Comparison of ENCODE assay signal across 25 cellular contexts in the genomic region with DNA sequence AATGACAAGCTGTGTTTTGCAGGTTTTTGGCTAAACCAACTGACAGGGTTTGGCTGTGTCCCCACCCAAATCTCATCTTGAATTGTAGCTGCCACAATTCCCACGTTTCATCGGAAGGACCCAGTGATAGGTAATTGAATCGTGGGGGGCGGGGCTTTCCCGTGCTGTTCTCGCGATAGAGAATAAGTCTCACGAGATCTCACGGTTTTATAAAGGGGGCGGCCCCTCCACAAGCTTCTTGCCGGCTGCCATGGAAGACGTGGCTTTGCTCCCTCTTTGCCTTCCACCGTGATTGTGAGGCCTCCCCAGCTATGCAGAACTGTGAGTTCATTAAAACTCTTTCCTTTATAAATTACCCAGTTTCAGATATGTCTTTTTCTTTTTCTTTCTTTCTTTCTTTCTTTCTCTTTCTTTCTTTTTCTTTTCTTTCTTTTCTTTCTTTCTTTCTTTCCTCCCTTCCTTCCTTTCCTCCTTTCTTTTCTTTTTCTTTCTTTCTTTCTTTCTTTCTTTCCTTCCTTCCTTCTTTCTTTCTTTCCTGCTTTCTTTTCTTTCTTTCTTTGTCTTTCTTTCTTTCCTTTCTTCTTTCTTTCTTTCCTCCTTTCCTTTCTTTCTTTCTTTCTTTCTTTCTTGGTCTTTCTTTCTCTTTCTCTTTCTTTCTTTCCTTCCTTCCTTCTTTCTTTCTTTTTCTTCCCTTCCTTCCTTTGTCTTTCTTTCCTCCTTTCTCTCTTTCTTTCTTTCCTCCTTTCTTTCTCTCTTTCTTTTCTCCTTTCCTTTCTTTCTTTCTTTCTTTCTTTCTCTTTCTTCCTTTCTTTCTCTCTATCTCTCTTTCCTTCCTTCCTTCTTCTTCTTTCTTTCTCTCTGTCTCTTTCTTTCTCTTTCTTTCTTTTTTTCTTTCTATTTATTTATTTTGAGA. TPM values are rescaled to one million over a fixed set of nuclear protein-coding genes. Genes with fewer than 3 reads are reported as not detected.
A peak's percentile ranks its signal among the peaks of the same experiment; 100 is the strongest.
DNase-seq lines count a peak whose midpoint lies in the region; ATAC-seq, FAIRE-seq and TF ChIP-seq lines count a peak whose summit lies in the region.
"Had no signal": no experiment of that assay in that cellular context is flagged by ENCODE, and none has a peak within 500 bp of the region (broad histone marks: within the 10 kb centered on the region; RNA-seq: fewer than 3 reads in every experiment).

No MANE protein-coding gene starts in this region.

- H3K9me1 ChIP-seq in K562 (ENCODE audit: control insufficient read depth, insufficient read depth, low read length), result no peaks in the 10 kb centered on the region

- no peaks in the 10 kb centered on the region for H3K9me3 ChIP-seq in K562 (replicated peaks; ENCODE audit: control insufficient read depth, insufficient read depth, low read depth, low read length)
- peaks cover 0 to 20% (median 1%) of the 10 kb centered on the region in 8 donors for H3K9me3 ChIP-seq in spleen
- H3K9me3 ChIP-seq in stomach, result peaks cover 0 to 32% (median 6%) of the 10 kb centered on the region in 4 donors
- H3K9me3 ChIP-seq: BE2C had no signal

- TF ChIP-seq POLR2A in K562 (conservative IDR thresholded peaks at IDR 0.05) (no peak), spleen (IDR thresholded peaks at IDR 0.05) (no peak), stomach (IDR thresholded peaks at IDR 0.05) (no peak)

- H3K4me1 Mint-ChIP-seq in natural killer cell, result no peaks in the 10 kb centered on the region
- no peaks in the 10 kb centered on the region for H3K4me1 Mint-ChIP-seq in natural killer cell treated with Interleukin-12 subunit alpha and Interleukin-12 subunit beta and Interleukin-15 and Interleukin-18, amount 100 ng/mL, for 72 hours (ENCODE audit: low read depth in 2 of 2)
- H3K4me1 Mint-ChIP-seq: CD4-positive, CD25-positive, alpha-beta regulatory T cell; CD8-positive, alpha-beta memory T cell had no signal

- TF ChIP-seq RAD21 in K562 (CRISPR knock-in tag; conservative IDR thresholded peaks at IDR 0.05 in 1 of 2, IDR thresholded peaks at IDR 0.05 in 1 of 2), result no peak

- FAIRE-seq in K562 (lab: Jason Lieb, UNC), result no peak
- FAIRE-seq: GM12892, GM18507, H54, HTR-8/SVneo had no signal

- no peak overlapping the region for H3K4me3 ChIP-seq in K562
- no peak overlapping the region for H3K4me3 ChIP-seq in spleen
- no peak overlapping the region for H3K4me3 ChIP-seq in stomach

- H3K36me3 ChIP-seq in K562 (ENCODE audit: control insufficient read depth, insufficient read depth, low read length) (no peaks in the 10 kb centered on the region), spleen (no peaks in the 10 kb centered on the region), stomach (no peaks in the 10 kb centered on the region)
- H3K36me3 ChIP-seq: BE2C had no signal

- H3K36me3 Mint-ChIP-seq in natural killer cell, result no peaks in the 10 kb centered on the region
- H3K36me3 Mint-ChIP-seq in natural killer cell treated with Interleukin-12 subunit alpha and Interleukin-12 subunit beta and Interleukin-15 and Interleukin-18, amount 100 ng/mL, for 72 hours, result peaks cover 9% of the 10 kb centered on the region
- H3K36me3 Mint-ChIP-seq: CD4-positive, CD25-positive, alpha-beta regulatory T cell; CD8-positive, alpha-beta memory T cell had no signal

- ATAC-seq in natural killer cell (no peak), K562 (no peak), GM18517 (IDR thresholded peaks at IDR 0.05; ENCODE audit: unreplicated experiment) (no peak)
- no peak for ATAC-seq in natural killer cell treated with Interleukin-12 subunit alpha and Interleukin-12 subunit beta and Interleukin-15 and Interleukin-18, amount 100 ng/mL, for 72 hours

- TF ChIP-seq EP300 in K562 (IDR thresholded peaks at IDR 0.05; ENCODE audit: low read length) (no peak), stomach (IDR thresholded peaks at IDR 0.05) (no peak)

- H3K27me3 Mint-ChIP-seq in natural killer cell (ENCODE audit: low read depth in 2 of 2), result no peaks in the 10 kb centered on the region
- H3K27me3 Mint-ChIP-seq in natural killer cell treated with Interleukin-12 subunit alpha and Interleukin-12 subunit beta and Interleukin-15 and Interleukin-18, amount 100 ng/mL, for 72 hours, result no peaks in the 10 kb centered on the region
- H3K27me3 Mint-ChIP-seq: CD4-positive, CD25-positive, alpha-beta regulatory T cell; CD8-positive, alpha-beta memory T cell had no signal

- DNase-seq in natural killer cell (no peak), K562 (ENCODE audit: extremely low read depth in 1 of 4, low spot score in 3 of 4) (no peak), spleen (peak; percentile 32), stomach (no peak)
- DNase-seq in natural killer cell treated with Interleukin-12 subunit alpha and Interleukin-12 subunit beta and Interleukin-15 and Interleukin-18, amount 100 ng/mL, for 72 hours (ENCODE audit: low spot score), result no peak
- DNase-seq: ACHN; BE2C; C1 segment of cervical spinal cord; CD4-positive, CD25-positive, alpha-beta regulatory T cell; CD8-positive, alpha-beta memory T cell; COR-L47; DMS153; DMS79; GDM1; HCEC 1CT; HFFc6; IMR-90; KBM-7 had no signal

- H3K27me3 ChIP-seq in K562 (ENCODE audit: control insufficient read depth in 2 of 2, insufficient read depth in 2 of 2, low read length in 2 of 2) (no peaks in the 10 kb centered on the region), spleen (replicated peaks in 1 of 7) (peaks cover 0 to 4% (median 0%) of the 10 kb centered on the region in 7 donors), stomach (no peaks in the 10 kb centered on the region)
- H3K27me3 ChIP-seq: BE2C had no signal

- no peak overlapping the region for H3K27ac Mint-ChIP-seq in natural killer cell
- no peak overlapping the region for H3K27ac Mint-ChIP-seq in natural killer cell treated with Interleukin-12 subunit alpha and Interleukin-12 subunit beta and Interleukin-15 and Interleukin-18, amount 100 ng/mL, for 72 hours
- H3K27ac Mint-ChIP-seq: CD4-positive, CD25-positive, alpha-beta regulatory T cell; CD8-positive, alpha-beta memory T cell; HFFc6 had no signal

- H3K27ac ChIP-seq in K562 (ENCODE audit: extremely low read depth, low read depth, low read length), result no peak overlapping the region
- H3K27ac ChIP-seq in spleen, result no peak overlapping the region
- H3K27ac ChIP-seq in stomach, result no peak overlapping the region

- H3K9me3 Mint-ChIP-seq in natural killer cell, result peaks cover 3 to 17% of the 10 kb centered on the region in 2 donors
- peaks cover 7% of the 10 kb centered on the region for H3K9me3 Mint-ChIP-seq in natural killer cell treated with Interleukin-12 subunit alpha and Interleukin-12 subunit beta and Interleukin-15 and Interleukin-18, amount 100 ng/mL, for 72 hours
- H3K9me3 Mint-ChIP-seq: HFFc6 had no signal

- 7% methylated on average over 13 of the region's 13 CpGs for WGBS in K562 (ENCODE audit: insufficient coverage, low coverage, missing lambda C conversion rate)
- WGBS in spleen, 5 donors, result 87 to 92% (median 89%) methylated on average over 13 of the region's 13 CpGs
- WGBS in stomach, 5 donors, result 77 to 91% (median 89%) methylated on average over 13 of the region's 13 CpGs

- CTCF ChIA-PET in K562 (lab: Yijun Ruan, JAX; ENCODE audit: low intra/inter-chr PET ratio), result no interaction called here

- POLR2A ChIA-PET in K562 (lab: Yijun Ruan, JAX), result no interaction called here

- intact Hi-C loops in natural killer cell (cut with micrococcal nuclease), result no loop called here
- intact Hi-C loops in K562 (cut with micrococcal nuclease), result no loop called here
- intact Hi-C loops in spleen (cut with DNase I; ENCODE audit: low total_unique reads), result no loop called here
- intact Hi-C loops in stomach (cut with DNase I; ENCODE audit: low total_unique reads), result no loop called here

- in situ Hi-C loops in K562 (cut with MboI), result no loop called here

- no peaks in the 10 kb centered on the region for H3K4me1 ChIP-seq in K562 (replicated peaks in 1 of 2; ENCODE audit: control insufficient read depth in 2 of 2, insufficient read depth in 2 of 2, low read length in 2 of 2)
- no peaks in the 10 kb centered on the region for H3K4me1 ChIP-seq in spleen
- H3K4me1 ChIP-seq in stomach, result no peaks in the 10 kb centered on the region
- H3K4me1 ChIP-seq: BE2C had no signal

- no peak overlapping the region for H3K4me2 ChIP-seq in K562 (ENCODE audit: insufficient read depth, low read length)

- no peak overlapping the region for H2AFZ ChIP-seq in K562 (ENCODE audit: low read depth, low read length)

- H3K4me3 Mint-ChIP-seq in natural killer cell, result no peak overlapping the region
- no peak overlapping the region for H3K4me3 Mint-ChIP-seq in natural killer cell treated with Interleukin-12 subunit alpha and Interleukin-12 subunit beta and Interleukin-15 and Interleukin-18, amount 100 ng/mL, for 72 hours
- H3K4me3 Mint-ChIP-seq: CD4-positive, CD25-positive, alpha-beta regulatory T cell; CD8-positive, alpha-beta memory T cell; HFFc6 had no signal

- H3K9ac ChIP-seq in K562 (ENCODE audit: insufficient read depth in 1 of 2, low read depth in 2 of 2, low read length in 2 of 2), result no peak overlapping the region

- BruUV-seq in K562 (replicated peaks; lab: Mats Ljungman, UMichigan), result no TSS peak

- no peaks in the 10 kb centered on the region for H4K20me1 ChIP-seq in K562 (replicated peaks; ENCODE audit: control insufficient read depth, insufficient read depth, low read length)

- H3K79me2 ChIP-seq in K562 (ENCODE audit: control insufficient read depth, insufficient read depth, low read length), result no peaks in the 10 kb centered on the region

- TF ChIP-seq CTCF in natural killer cell (IDR thresholded peaks at IDR 0.05), result peak; percentile 10
- no peak for TF ChIP-seq CTCF in K562 (IDR thresholded peaks at IDR 0.05 in 2 of 3, conservative IDR thresholded peaks at IDR 0.05 in 1 of 3; ENCODE audit: insufficient read depth in 2 of 3, low read depth in 1 of 3, low read length in 3 of 3)
- TF ChIP-seq CTCF in spleen (IDR thresholded peaks at IDR 0.05 in 8 of 11, conservative IDR thresholded peaks at IDR 0.05 in 3 of 11), result no peak
- TF ChIP-seq CTCF in stomach (IDR thresholded peaks at IDR 0.05), result no peak

RNA-seq across cellular contexts. Expression of a gene that starts 54.8 kb away (rescaled TPM):
- total RNA-seq in natural killer cell (not detected), K562 (2014; rRNA removed) (not detected in 2 replicates), K562 (2014; rRNA removed; fragmentation: Illumina TruSeq; extraction: Trizol) (not detected in 2 replicates), K562 (2015; rRNA removed; fragmentation: Illumina TruSeq; extraction: Trizol) (not detected in 2 replicates), K562 (2021) (not detected in 2 replicates), spleen (not detected), stomach (1 to 10 TPM in 1 of 5 donors, not detected in 4; 7.5 TPM)
- total RNA-seq in natural killer cell treated with Interleukin-12 subunit alpha and Interleukin-12 subunit beta and Interleukin-15 and Interleukin-18, amount 100 ng/mL, for 72 hours, result not detected
- not detected in 2 replicates for total RNA-seq in K562 (2011; cell fraction: chromatin; rRNA removed; ENCODE audit: low replicate concordance)
- total RNA-seq in K562 (2011; cell fraction: nucleolus; rRNA removed), result not detected in 2 replicates
- not detected in 2 replicates for total RNA-seq in K562 (2011; cell fraction: nucleoplasm; rRNA removed)
- polyA plus RNA-seq in K562 (2011; rRNA removed) (not detected in 2 replicates), K562 (2014; fragmentation: Illumina TruSeq; extraction: Trizol) (not detected in 2 replicates), K562 (2014; fragmentation: Nextera tagmentation; extraction: Ambion mirVana) (not detected), K562 (2014; rRNA removed) (not detected in 2 replicates), spleen (not detected), stomach (not detected)
- not detected in 2 replicates for polyA plus RNA-seq in K562 (2011; cell fraction: cytosol; rRNA removed)
- not detected in 2 replicates for polyA plus RNA-seq in K562 (2011; cell fraction: nucleus; rRNA removed)
- not detected in 2 replicates for polyA plus RNA-seq in K562 (2012)
- polyA minus RNA-seq in K562 (2011; rRNA and poly(A)+ RNA removed), result not detected in 2 replicates
- not detected in 2 replicates for polyA minus RNA-seq in K562 (2011; cell fraction: cytosol; rRNA and poly(A)+ RNA removed)
- not detected in 2 replicates for polyA minus RNA-seq in K562 (2011; cell fraction: nucleus; rRNA and poly(A)+ RNA removed)
- total RNA-seq: A172; CD4-positive, CD25-positive, alpha-beta regulatory T cell; CD8-positive, alpha-beta memory T cell; Daoy; IMR-90 had no signal
- polyA plus RNA-seq: CD4-positive, CD25-positive, alpha-beta regulatory T cell; CD8-positive, alpha-beta memory T cell; IMR-90 had no signal
